Comparison of ENCODE assay signal across 1 cellular context in genomic region chr5:132322266-132322665, GRCh38.
TF ChIP-seq lines count a peak whose summit lies in the region.

No MANE protein-coding gene starts in this region.

TF ChIP-seq in H1, 55 proteins besides CTCF, POLR2A, EP300 and RAD21 (continued from another document):
- TF ChIP-seq BCL11A (IDR thresholded peaks at IDR 0.05; ENCODE audit: low read depth in 2 of 2, low read length in 2 of 2) (no peak), TAF7 (optimal IDR thresholded peaks at IDR 0.05; ENCODE audit: borderline replicate concordance, low read depth, low read length) (no peak), JUN (IDR thresholded peaks at IDR 0.05; ENCODE audit: low read depth, low read length) (no peak), GABPA (IDR thresholded peaks at IDR 0.05; ENCODE audit: borderline replicate concordance, insufficient read depth, low read length) (no peak), SRF (IDR thresholded peaks at IDR 0.05; ENCODE audit: low read depth, low read length) (no peak), YY1 (IDR thresholded peaks at IDR 0.05; ENCODE audit: low read depth, low read length) (no peak), CEBPB (IDR thresholded peaks at IDR 0.05; ENCODE audit: low read depth, low read length) (0 out of 2 replicates have a peak, but pooled peaks have one; percentile 6), CHD2 (IDR thresholded peaks at IDR 0.05; ENCODE audit: low read length) (no peak), FOSL1 (IDR thresholded peaks at IDR 0.05; ENCODE audit: insufficient read depth, low read depth, low read length) (no peak), GTF2F1 (IDR thresholded peaks at IDR 0.05; ENCODE audit: borderline replicate concordance, low read depth, low read length) (no peak)
